Comparison of ENCODE assay signal across 8 cellular contexts in genomic region chr9:24500761-24501160, GRCh38. TPM values are rescaled to one million over a fixed set of nuclear protein-coding genes. Genes with fewer than 3 reads are reported as not detected.
"Had no signal": no experiment of that assay in that cellular context is flagged by ENCODE, and none has a peak within 500 bp of the region (broad histone marks: within the 10 kb centered on the region; RNA-seq: fewer than 3 reads in every experiment).

No MANE protein-coding gene starts in this region.

- H3K27ac Mint-ChIP-seq: GM23338, HFFc6 had no signal

- H3K9me3 Mint-ChIP-seq: GM23338, H9 had no signal

- H2AFZ ChIP-seq: GM23338 had no signal

- H3K27ac ChIP-seq: HL-60 had no signal

- H3K4me3 ChIP-seq: GM23338, K562 had no signal

- DNase-seq: H9, HFFc6, IMR-90 had no signal

- H3K4me3 Mint-ChIP-seq: GM23338, H9, HFFc6 had no signal

RNA-seq across cellular contexts. Expression of gene IZUMO3, which starts 44.9 kb away (rescaled TPM):
- total RNA-seq: GM23338, H1, H9, HFFc6, HT-29, IMR-90, K562 had no signal
- polyA plus RNA-seq: GM23338, H1, IMR-90, K562 had no signal
